27 cellular contexts compared by ENCODE assay signal in the genomic region with DNA sequence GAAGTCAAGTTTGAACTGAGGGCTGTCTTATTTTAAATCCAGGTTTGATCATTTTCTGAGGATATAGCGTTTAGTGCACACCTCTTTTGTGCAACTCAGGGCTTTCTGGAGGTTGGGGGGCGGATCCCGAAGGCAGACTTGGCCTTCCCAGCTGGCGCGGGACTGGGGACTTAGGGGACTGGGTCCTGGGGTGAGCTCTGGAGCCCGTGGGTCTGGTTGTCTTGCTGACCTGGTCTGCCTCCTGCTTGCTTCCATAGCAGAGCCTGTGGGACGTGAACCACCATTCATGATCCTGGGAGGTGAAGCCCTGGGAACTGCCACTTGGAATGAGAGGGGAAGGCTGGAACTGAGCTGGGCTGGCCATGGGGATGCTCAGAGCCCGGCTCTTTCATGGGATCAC.
"Had no signal": no experiment of that assay in that cellular context is flagged by ENCODE, and none has a peak within 500 bp of the region (broad histone marks: within the 10 kb centered on the region; RNA-seq: fewer than 3 reads in every experiment).

No MANE protein-coding gene starts in this region.

- H3K4me3 ChIP-seq: colonic mucosa, esophagus squamous epithelium, gastrocnemius medialis, heart left ventricle, hepatocyte, left ventricle myocardium inferior, lower lobe of right lung, mucosa of descending colon had no signal

- H3K36me3 ChIP-seq: colonic mucosa, esophagus squamous epithelium, gastrocnemius medialis, heart left ventricle, left ventricle myocardium inferior, lower lobe of right lung had no signal

- H3K4me1 Mint-ChIP-seq: immature natural killer cell had no signal

- DNase-seq: colonic mucosa; cortex of kidney; effector CD8-positive, alpha-beta T cell; effector memory CD8-positive, alpha-beta T cell; endodermal cell; erythroblast; esophagus squamous epithelium; foreskin fibroblast; foreskin melanocyte; gastrocnemius medialis; glutamatergic neuron; heart left ventricle; hypothalamus; immature natural killer cell; islet precursor cell; kidney glomerular epithelial cell; left colon; left ventricle myocardium inferior; lower lobe of right lung; mesenchymal stem cell; mucosa of descending colon had no signal

- H3K4me2 ChIP-seq: hepatocyte had no signal

- H3K27me3 ChIP-seq: colonic mucosa, esophagus squamous epithelium, gastrocnemius medialis, heart left ventricle, hepatocyte had no signal

- H3K36me3 Mint-ChIP-seq: immature natural killer cell, mesothelial cell of epicardium had no signal

- H2AFZ ChIP-seq: hepatocyte had no signal

- H3K9me3 Mint-ChIP-seq: dendritic cell treated with granulocyte-macrophage colony-stimulating factor and Interleukin-4, amounts not matched to agents 40 ng/mL and 50 ng/mL, for 4 days; effector memory CD8-positive, alpha-beta T cell; endodermal cell; immature natural killer cell; mesothelial cell of epicardium had no signal

- ATAC-seq: effector memory CD8-positive, alpha-beta T cell; esophagus mucosa; gastrocnemius medialis; heart left ventricle; left colon; left lobe of liver; lower lobe of right lung; mucosa of descending colon had no signal

- H3K4me3 Mint-ChIP-seq: dendritic cell treated with granulocyte-macrophage colony-stimulating factor and Interleukin-4, amounts not matched to agents 40 ng/mL and 50 ng/mL, for 4 days; effector memory CD8-positive, alpha-beta T cell; endodermal cell; immature natural killer cell; mesothelial cell of epicardium had no signal

- H3K27ac Mint-ChIP-seq: dendritic cell treated with granulocyte-macrophage colony-stimulating factor and Interleukin-4, amounts not matched to agents 40 ng/mL and 50 ng/mL, for 4 days; effector memory CD8-positive, alpha-beta T cell; endodermal cell; immature natural killer cell; mesothelial cell of epicardium had no signal

- H3K9me3 ChIP-seq: colonic mucosa, esophagus squamous epithelium, gastrocnemius medialis, heart left ventricle, left ventricle myocardium inferior, lower lobe of right lung, mucosa of descending colon had no signal

- H3K27ac ChIP-seq: colonic mucosa, epithelial cell of prostate, esophagus squamous epithelium, gastrocnemius medialis, heart left ventricle, hepatocyte, left ventricle myocardium inferior, lower lobe of right lung had no signal
